1 cellular context compared by ENCODE assay signal in genomic region chr9:133653638-133654037, GRCh38.
TF ChIP-seq lines count a peak whose summit lies in the region.

No MANE protein-coding gene starts in this region.

TF ChIP-seq in H1, 55 proteins besides CTCF, POLR2A, EP300 and RAD21:
- TF ChIP-seq JUN (IDR thresholded peaks at IDR 0.05; ENCODE audit: low read depth, low read length), result no peak
- TF ChIP-seq CHD2 (IDR thresholded peaks at IDR 0.05; ENCODE audit: low read length), result no peak
- TF ChIP-seq YY1 (IDR thresholded peaks at IDR 0.05; ENCODE audit: low read depth, low read length), result no peak
- TF ChIP-seq BRCA1 (IDR thresholded peaks at IDR 0.05; ENCODE audit: low read depth, low read length), result no peak
- TF ChIP-seq JUND (IDR thresholded peaks at IDR 0.05; ENCODE audit: low read length), result no peak
- TF ChIP-seq BACH1 (IDR thresholded peaks at IDR 0.05; ENCODE audit: low read length), result no peak
- no peak for TF ChIP-seq MAX (IDR thresholded peaks at IDR 0.05)
- no peak for TF ChIP-seq CTBP2 (IDR thresholded peaks at IDR 0.05; ENCODE audit: borderline replicate concordance, insufficient read depth, insufficient read length, low read length)
- TF ChIP-seq KDM5A (IDR thresholded peaks at IDR 0.05; ENCODE audit: low read length), result no peak
- TF ChIP-seq CREB1 (IDR thresholded peaks at IDR 0.05), result no peak
- TF ChIP-seq TBP (IDR thresholded peaks at IDR 0.05; ENCODE audit: low read depth, low read length), result no peak
- TF ChIP-seq SIRT6 (IDR thresholded peaks at IDR 0.05; ENCODE audit: low read length), result no peak
- no peak for TF ChIP-seq ZNF274 (IDR thresholded peaks at IDR 0.05; ENCODE audit: borderline replicate concordance, extremely low read depth, low read length)
- TF ChIP-seq, protein P1, sequence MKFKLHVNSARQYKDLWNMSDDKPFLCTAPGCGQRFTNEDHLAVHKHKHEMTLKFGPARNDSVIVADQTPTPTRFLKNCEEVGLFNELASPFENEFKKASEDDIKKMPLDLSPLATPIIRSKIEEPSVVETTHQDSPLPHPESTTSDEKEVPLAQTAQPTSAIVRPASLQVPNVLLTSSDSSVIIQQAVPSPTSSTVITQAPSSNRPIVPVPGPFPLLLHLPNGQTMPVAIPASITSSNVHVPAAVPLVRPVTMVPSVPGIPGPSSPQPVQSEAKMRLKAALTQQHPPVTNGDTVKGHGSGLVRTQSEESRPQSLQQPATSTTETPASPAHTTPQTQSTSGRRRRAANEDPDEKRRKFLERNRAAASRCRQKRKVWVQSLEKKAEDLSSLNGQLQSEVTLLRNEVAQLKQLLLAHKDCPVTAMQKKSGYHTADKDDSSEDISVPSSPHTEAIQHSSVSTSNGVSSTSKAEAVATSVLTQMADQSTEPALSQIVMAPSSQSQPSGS (IDR thresholded peaks at IDR 0.05; ENCODE audit: low read length), result no peak
